Comparison of ENCODE assay signal across 22 cellular contexts in genomic region chr13:61833228-61833627, GRCh38.
"Had no signal": no experiment of that assay in that cellular context is flagged by ENCODE, and none has a peak within 500 bp of the region (broad histone marks: within the 10 kb centered on the region; RNA-seq: fewer than 3 reads in every experiment).

No MANE protein-coding gene starts in this region.

- DNase-seq: KBM-7, MV-4-11, NCI-H1048, NCI-H1105, NCI-H1417, NCI-H1436 treated with DMSO at 0.1 percent for 48 hours, NCI-H1694, NCI-H187 treated with DMSO at 0.1 percent for 48 hours, NCI-H2029 treated with DMSO at 0.1 percent for 48 hours, NCI-H2171, NCI-H226, NCI-H446, NCI-H510A, NCI-H524 treated with DMSO at 0.1 percent for 48 hours, NCI-H69, NCI-H774, SHP77 treated with DMSO at 0.1 percent for 48 hours, SJCRH30 had no signal

- H3K9me3 ChIP-seq: SJCRH30 had no signal

- H3K36me3 ChIP-seq: SJCRH30 had no signal

- H3K4me3 ChIP-seq: SJCRH30 had no signal

- H3K27ac ChIP-seq: RWPE1, SJCRH30 had no signal

- H3K4me1 ChIP-seq: SJCRH30 had no signal

- ATAC-seq: Panc1, Right ventricle myocardium inferior, SK-N-SH treated with all-trans-retinoic acid at 6 μM for 48 hours had no signal

- H3K27me3 ChIP-seq: SJCRH30 had no signal
